32 cellular contexts compared by ENCODE assay signal in genomic region chr13:84431646-84432045, GRCh38.
DNase-seq lines count a peak whose midpoint lies in the region; ATAC-seq and TF ChIP-seq lines count a peak whose summit lies in the region.
"Had no signal": no experiment of that assay in that cellular context is flagged by ENCODE, and none has a peak within 500 bp of the region (broad histone marks: within the 10 kb centered on the region; RNA-seq: fewer than 3 reads in every experiment).

No MANE protein-coding gene starts in this region.

- no peak overlapping the region for H3K27ac ChIP-seq in adrenal gland
- H3K27ac ChIP-seq: epithelial cell of prostate, left ventricle myocardium inferior, ovary, SJCRH30, testis, uterus had no signal

- peak overlapping the region; percentile 83 for H3K27ac Mint-ChIP-seq in chondrocyte (ENCODE audit: unreplicated experiment)
- H3K27ac Mint-ChIP-seq: activated T-cell treated with anti-CD3 and anti-CD28 coated beads, Interleukin-2, amount 50 U/mL, for 24 hours; CD14-positive monocyte; immature natural killer cell; naive thymus-derived CD8-positive, alpha-beta T cell; stimulated activated naive B cell treated with anti-CD40 and anti-IgM and Interleukin-4, amounts not matched to agents 10 μg/mL and 1 μg/mL and 100 μg/mL, for 72 hours had no signal

- no peaks in the 10 kb centered on the region for H3K4me1 ChIP-seq in adrenal gland (replicated peaks in 1 of 2)
- H3K4me1 ChIP-seq: left ventricle myocardium inferior, testis, uterus had no signal

- H3K9me3 Mint-ChIP-seq in chondrocyte (ENCODE audit: low read depth) = peaks cover 21% of the 10 kb centered on the region

- H3K4me1 Mint-ChIP-seq in chondrocyte (ENCODE audit: low read depth) = peaks cover 43% of the 10 kb centered on the region
- H3K4me1 Mint-ChIP-seq: CD14-positive monocyte; immature natural killer cell; naive thymus-derived CD8-positive, alpha-beta T cell; stimulated activated naive B cell treated with anti-CD40 and anti-IgM and Interleukin-4, amounts not matched to agents 10 μg/mL and 1 μg/mL and 100 μg/mL, for 72 hours had no signal

- H3K36me3 ChIP-seq in adrenal gland (replicated peaks in 1 of 2) = no peaks in the 10 kb centered on the region
- H3K36me3 ChIP-seq: left ventricle myocardium inferior, ovary, SJCRH30, uterus had no signal

- no peak for TF ChIP-seq POLR2A in adrenal gland (IDR thresholded peaks at IDR 0.05)

- H3K36me3 Mint-ChIP-seq in chondrocyte (ENCODE audit: low read depth) = peaks cover 3% of the 10 kb centered on the region
- H3K36me3 Mint-ChIP-seq: CD14-positive monocyte; immature natural killer cell; naive thymus-derived CD8-positive, alpha-beta T cell; stimulated activated naive B cell treated with anti-CD40 and anti-IgM and Interleukin-4, amounts not matched to agents 10 μg/mL and 1 μg/mL and 100 μg/mL, for 72 hours had no signal

- H3K4me3 Mint-ChIP-seq in chondrocyte (ENCODE audit: unreplicated experiment) = no peak overlapping the region
- H3K4me3 Mint-ChIP-seq: activated T-cell treated with anti-CD3 and anti-CD28 coated beads, Interleukin-2, amount 50 U/mL, for 24 hours; CD14-positive monocyte; immature natural killer cell; naive thymus-derived CD8-positive, alpha-beta T cell; stimulated activated naive B cell treated with anti-CD40 and anti-IgM and Interleukin-4, amounts not matched to agents 10 μg/mL and 1 μg/mL and 100 μg/mL, for 72 hours had no signal

- intact Hi-C loops in adrenal gland (cut with DNase I) = no loop called here

- no peaks in the 10 kb centered on the region for H3K9me3 ChIP-seq in adrenal gland (replicated peaks in 1 of 3)
- H3K9me3 ChIP-seq: left ventricle myocardium inferior, ovary, SJCRH30, testis, uterus had no signal

- 38 to 55% (median 49%) methylated on average over 1 of the region's 1 CpG for WGBS in adrenal gland, 4 donors

- DNase-seq in EH (ENCODE audit: low read depth) (peak; percentile 70), NCI-H226 (peak; percentile 72), chondrocyte (ENCODE audit: low spot score) (no peak), myocyte (ENCODE audit: low read depth) (peak; percentile 18), adrenal gland (no peak), NCI-H510A (lab: John Stamatoyannopoulos, UW) (no peak)
- DNase-seq: activated CD4-positive, alpha-beta T cell treated with anti-CD3 and anti-CD28 coated beads for 1 hour; activated gamma-delta T cell treated with Interleukin-2 at 50 U/mL for 16 hours; activated T-cell treated with anti-CD3 and anti-CD28 coated beads, Interleukin-2, amount 50 U/mL, for 24 hours; cerebellar nuclear complex; effector CD4-positive, alpha-beta T cell; GOT3; immature natural killer cell; Kasumi-1; left ventricle myocardium inferior; naive thymus-derived CD8-positive, alpha-beta T cell; NCI-H1048; NCI-H187; NCI-H2171 treated with DMSO at 0.1 percent for 48 hours; NCI-H69; ovary; retina; SJCRH30; stimulated activated CD4-positive, alpha-beta T cell treated with anti-CD3 and anti-CD28 coated beads, Interleukin-12 subunit alpha, Interleukin-12 subunit beta, amount 100 ng/mL, for 4 hours; stimulated activated CD4-positive, alpha-beta T cell treated with anti-CD3 and anti-CD28 coated beads, Interleukin-4, amount 100 ng/mL, for 24 hours; stimulated activated naive B cell treated with anti-CD40 and anti-IgM and Interleukin-4, amounts not matched to agents 10 μg/mL and 1 μg/mL and 100 μg/mL, for 72 hours; testis; uterus had no signal

- no peak for ATAC-seq in HG03439 (IDR thresholded peaks at IDR 0.05; ENCODE audit: unreplicated experiment)
- no peak for ATAC-seq in GM21786 (IDR thresholded peaks at IDR 0.05; ENCODE audit: unreplicated experiment)
- ATAC-seq: naive thymus-derived CD8-positive, alpha-beta T cell; stimulated activated naive B cell treated with anti-CD40 and anti-IgM and Interleukin-4, amounts not matched to agents 10 μg/mL and 1 μg/mL and 100 μg/mL, for 72 hours had no signal

- TF ChIP-seq CTCF in chondrocyte (IDR thresholded peaks at IDR 0.05) (no peak), adrenal gland (IDR thresholded peaks at IDR 0.05) (no peak)

- H3K27me3 Mint-ChIP-seq in chondrocyte (ENCODE audit: low read depth) = no peaks in the 10 kb centered on the region
- H3K27me3 Mint-ChIP-seq: activated T-cell treated with anti-CD3 and anti-CD28 coated beads, Interleukin-2, amount 50 U/mL, for 24 hours; naive thymus-derived CD8-positive, alpha-beta T cell; stimulated activated naive B cell treated with anti-CD40 and anti-IgM and Interleukin-4, amounts not matched to agents 10 μg/mL and 1 μg/mL and 100 μg/mL, for 72 hours had no signal

- no peaks in the 10 kb centered on the region for H3K27me3 ChIP-seq in adrenal gland
- H3K27me3 ChIP-seq: ovary, SJCRH30, testis, uterus had no signal

- H3K4me3 ChIP-seq in adrenal gland = no peak overlapping the region
- H3K4me3 ChIP-seq: left ventricle myocardium inferior, ovary, SJCRH30, testis, uterus had no signal

Comparison
In these comparisons a context has a peak if more than half of its experiments do, and no peak if none do; other contexts are left out.
1. DNase-seq: peak in EH (single experiment), NCI-H226 (single experiment) and myocyte (single experiment); none in chondrocyte (single experiment), adrenal gland (0 of 7) and NCI-H510A (single experiment).